Comparison of ENCODE assay signal across 8 cellular contexts in genomic region chr7:30594540-30595460, GRCh38. TPM values are rescaled to one million over a fixed set of nuclear protein-coding genes. Genes with fewer than 3 reads are reported as not detected.
A peak's percentile ranks its signal among the peaks of the same experiment; 100 is the strongest.
DNase-seq lines count a peak whose midpoint lies in the region; ATAC-seq and TF ChIP-seq lines count a peak whose summit lies in the region.

A gene with protein sequence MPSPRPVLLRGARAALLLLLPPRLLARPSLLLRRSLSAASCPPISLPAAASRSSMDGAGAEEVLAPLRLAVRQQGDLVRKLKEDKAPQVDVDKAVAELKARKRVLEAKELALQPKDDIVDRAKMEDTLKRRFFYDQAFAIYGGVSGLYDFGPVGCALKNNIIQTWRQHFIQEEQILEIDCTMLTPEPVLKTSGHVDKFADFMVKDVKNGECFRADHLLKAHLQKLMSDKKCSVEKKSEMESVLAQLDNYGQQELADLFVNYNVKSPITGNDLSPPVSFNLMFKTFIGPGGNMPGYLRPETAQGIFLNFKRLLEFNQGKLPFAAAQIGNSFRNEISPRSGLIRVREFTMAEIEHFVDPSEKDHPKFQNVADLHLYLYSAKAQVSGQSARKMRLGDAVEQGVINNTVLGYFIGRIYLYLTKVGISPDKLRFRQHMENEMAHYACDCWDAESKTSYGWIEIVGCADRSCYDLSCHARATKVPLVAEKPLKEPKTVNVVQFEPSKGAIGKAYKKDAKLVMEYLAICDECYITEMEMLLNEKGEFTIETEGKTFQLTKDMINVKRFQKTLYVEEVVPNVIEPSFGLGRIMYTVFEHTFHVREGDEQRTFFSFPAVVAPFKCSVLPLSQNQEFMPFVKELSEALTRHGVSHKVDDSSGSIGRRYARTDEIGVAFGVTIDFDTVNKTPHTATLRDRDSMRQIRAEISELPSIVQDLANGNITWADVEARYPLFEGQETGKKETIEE (plus strand): TSS chr7:30594878. CDS start chr7:30594922, 44 bp downstream.

- H3K27me3 Mint-ChIP-seq in T-helper 17 cell: no peaks in the 10 kb centered on the region

- under 1% methylated on average over 56 of the region's 86 CpGs for WGBS in prostate gland

- TF ChIP-seq CTCF in left ventricle myocardium inferior (IDR thresholded peaks at IDR 0.05; ENCODE audit: borderline replicate concordance) (no peak), prostate gland (IDR thresholded peaks at IDR 0.05) (no peak)

- DNase-seq in NCI-H1694 (lab: John Stamatoyannopoulos, UW) (peak; percentile 70), T-helper 17 cell (peak; percentile 81 to 89 (median 82)), amygdala (lab: John Stamatoyannopoulos, UW) (peak; percentile 24 to 89 (median 72)), left ventricle myocardium inferior (peak; percentile 91), prostate gland (ENCODE audit: low spot score) (peak; percentile 83), ureter (ENCODE audit: low spot score) (peak; percentile 92)

- peak; percentile 59 for ATAC-seq in GM18499 (IDR thresholded peaks at IDR 0.05; ENCODE audit: insufficient read depth, unreplicated experiment)
- ATAC-seq in HG02885 (IDR thresholded peaks at IDR 0.05; ENCODE audit: poor library complexity, unreplicated experiment): peak; percentile 92
- peak; percentile 89 for ATAC-seq in T-helper 17 cell

- peaks cover 6% of the 10 kb centered on the region for H3K36me3 Mint-ChIP-seq in T-helper 17 cell (ENCODE audit: low read depth)

- no peaks in the 10 kb centered on the region for H3K27me3 ChIP-seq in left ventricle myocardium inferior (ENCODE audit: low read depth)
- H3K27me3 ChIP-seq in prostate gland (replicated peaks; ENCODE audit: insufficient read depth): no peaks in the 10 kb centered on the region

- peaks cover 44% of the 10 kb centered on the region for H3K4me1 Mint-ChIP-seq in T-helper 17 cell

- intact Hi-C loops in left ventricle myocardium inferior (cut with micrococcal nuclease) (no loop called here), prostate gland (cut with DNase I) (no loop called here)

- peak within 1 kb of the TSS; percentile 94 for H3K27ac ChIP-seq in left ventricle myocardium inferior (replicated peaks)
- H3K27ac ChIP-seq in prostate gland: peak within 1 kb of the TSS; percentile 91 to 92

- peaks cover 51% of the 10 kb centered on the region for H3K4me1 ChIP-seq in left ventricle myocardium inferior
- H3K4me1 ChIP-seq in prostate gland (replicated peaks): peaks cover 6% of the 10 kb centered on the region

- H3K36me3 ChIP-seq in left ventricle myocardium inferior: peaks cover 14% of the 10 kb centered on the region
- H3K36me3 ChIP-seq in prostate gland: no peaks in the 10 kb centered on the region

- peak; percentile 84 for TF ChIP-seq POLR2A in prostate gland (IDR thresholded peaks at IDR 0.05)

- H3K4me3 Mint-ChIP-seq in T-helper 17 cell: peak within 1 kb of the TSS; percentile 100

- H3K9me3 ChIP-seq in T-helper 17 cell (ENCODE audit: control insufficient read depth, low read length, poor library complexity, severe bottlenecking): no peaks in the 10 kb centered on the region
- no peaks in the 10 kb centered on the region for H3K9me3 ChIP-seq in left ventricle myocardium inferior (replicated peaks)
- H3K9me3 ChIP-seq in prostate gland: no peaks in the 10 kb centered on the region

- peak within 1 kb of the TSS; percentile 97 for H3K4me3 ChIP-seq in left ventricle myocardium inferior
- H3K4me3 ChIP-seq in prostate gland: peak within 1 kb of the TSS; percentile 72 to 97

- H3K27ac Mint-ChIP-seq in T-helper 17 cell: peak within 1 kb of the TSS; percentile 100

RNA-seq across cellular contexts. Expression of the gene that starts here (rescaled TPM):
- total RNA-seq in T-helper 17 cell (100 to 1,000 TPM in 1 of 2 donors, 10 to 100 TPM in 1; 84.6 to 114 TPM), left ventricle myocardium inferior (42.3 TPM), prostate gland (10 to 100 TPM; 38.8 to 78.3 TPM), ureter (203 TPM)

Comparison
In these comparisons a context has a peak if more than half of its experiments do, and no peak if none do; other contexts are left out.
1. Peak in every context shown above with its lines: DNase-seq, ATAC-seq, H3K4me3 ChIP-seq and H3K27ac ChIP-seq.